In the genomic region with DNA sequence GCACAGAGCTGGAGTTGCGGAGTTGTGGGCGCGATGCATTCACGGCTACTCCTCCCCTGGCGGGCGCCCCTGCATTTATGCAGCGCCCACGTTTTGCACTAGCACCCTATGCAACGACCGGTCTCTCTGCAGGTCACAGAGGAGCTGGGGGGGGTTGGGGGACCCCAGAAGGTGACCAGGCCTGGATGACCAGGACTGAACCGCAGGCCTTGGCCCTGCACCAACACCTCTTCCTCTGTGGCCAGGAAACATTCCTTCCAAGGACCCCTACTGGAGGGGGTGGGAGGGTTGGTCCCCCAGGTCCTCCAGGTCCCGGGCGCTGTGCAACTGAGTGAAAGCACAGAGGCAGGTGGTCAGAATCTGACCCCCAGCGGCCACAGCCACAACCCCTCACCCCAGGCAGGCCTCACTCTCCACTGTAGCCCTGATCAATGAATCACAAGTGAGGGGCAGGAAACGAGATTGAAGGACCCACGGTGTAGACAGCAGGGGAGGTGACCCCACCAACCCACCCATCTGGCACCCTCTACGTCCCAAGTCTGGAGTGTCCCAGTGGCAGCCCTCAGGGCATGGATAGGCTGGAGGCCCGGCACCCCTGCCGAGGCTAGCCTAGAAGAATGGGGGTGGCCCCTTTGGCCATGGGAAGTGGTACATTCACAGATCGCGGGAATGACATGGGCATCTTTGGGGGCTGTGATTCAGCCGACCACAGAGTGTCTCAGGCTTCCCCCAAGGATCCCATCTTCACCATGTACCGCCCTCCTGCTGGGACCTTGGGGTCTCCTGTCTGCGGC, we compare ENCODE assay signal across 8 cellular contexts. TPM values are rescaled to one million over a fixed set of nuclear protein-coding genes. Genes with fewer than 3 reads are reported as not detected.
A peak's percentile ranks its signal among the peaks of the same experiment; 100 is the strongest.
DNase-seq lines count a peak whose midpoint lies in the region; ATAC-seq and TF ChIP-seq lines count a peak whose summit lies in the region.

No MANE protein-coding gene starts in this region.

- H3K4me3 Mint-ChIP-seq in CD8-positive, alpha-beta T cell = peak overlapping the region; percentile 91
- peak overlapping the region; percentile 94 for H3K4me3 Mint-ChIP-seq in type B pancreatic cell

- no peaks in the 10 kb centered on the region for H3K36me3 ChIP-seq in CD8-positive, alpha-beta T cell (ENCODE audit: insufficient read depth, low read length)
- no peaks in the 10 kb centered on the region for H3K36me3 ChIP-seq in left lung

- CTCF ChIA-PET in CD8-positive, alpha-beta T cell (lab: Charles Lee) = interaction anchor here (1.0 to 2.0 kb wide), 4 partner anchors 21 to 42 kb away, joined by 3 to 5 read pairs (median 4); no protein-coding TSS in a partner anchor

- H3K27me3 ChIP-seq in CD8-positive, alpha-beta T cell (ENCODE audit: insufficient read depth, low read length) = no peaks in the 10 kb centered on the region
- H3K27me3 ChIP-seq in left lung = no peaks in the 10 kb centered on the region

- intact Hi-C loops in CD8-positive, alpha-beta T cell (cut with DNase I, micrococcal nuclease) = loop anchor here (1.0 kb wide), 7 partner anchors 7 to 46 kb away; a partner anchor contains a TSS
- intact Hi-C loops in left lung (cut with DNase I) = no loop called here

- peaks cover 41% of the 10 kb centered on the region for H3K4me1 Mint-ChIP-seq in CD8-positive, alpha-beta T cell (ENCODE audit: low read depth)
- peaks cover 14% of the 10 kb centered on the region for H3K4me1 Mint-ChIP-seq in type B pancreatic cell (ENCODE audit: unreplicated experiment)

- POLR2A ChIA-PET in CD8-positive, alpha-beta T cell (lab: Charles Lee) = interaction anchor here (1.1 to 3.6 kb wide), 4 partner anchors 8 to 32 kb away, joined by 3 to 26 read pairs (median 5); no protein-coding TSS in a partner anchor

- no peaks in the 10 kb centered on the region for H3K9me3 Mint-ChIP-seq in CD8-positive, alpha-beta T cell
- H3K9me3 Mint-ChIP-seq in type B pancreatic cell = no peaks in the 10 kb centered on the region

- H3K27me3 Mint-ChIP-seq in CD8-positive, alpha-beta T cell (ENCODE audit: low read depth) = no peaks in the 10 kb centered on the region
- H3K27me3 Mint-ChIP-seq in type B pancreatic cell = no peaks in the 10 kb centered on the region

- peaks cover 48% of the 10 kb centered on the region for H3K4me1 ChIP-seq in CD8-positive, alpha-beta T cell (ENCODE audit: insufficient read depth, low read length)
- peaks cover 33 to 59% of the 10 kb centered on the region in 2 donors for H3K4me1 ChIP-seq in left lung

- no peak for DNase-seq in CD8-positive, alpha-beta T cell
- DNase-seq in left lung (no peak), type B pancreatic cell (ENCODE audit: extremely low spot score, unreplicated experiment) (no peak), germinal center (ENCODE audit: low spot score) (no peak)
- no peak for DNase-seq in effector CD8-positive, alpha-beta T cell (lab: John Stamatoyannopoulos, UW)

- H3K4me3 ChIP-seq in CD8-positive, alpha-beta T cell (ENCODE audit: low read depth, low read length) = peak overlapping the region; percentile 80
- H3K4me3 ChIP-seq in left lung = peak overlapping the region; percentile 46 to 74

- no peaks in the 10 kb centered on the region for H3K36me3 Mint-ChIP-seq in CD8-positive, alpha-beta T cell
- H3K36me3 Mint-ChIP-seq in type B pancreatic cell = no peaks in the 10 kb centered on the region

- no peaks in the 10 kb centered on the region for H3K9me3 ChIP-seq in CD8-positive, alpha-beta T cell (ENCODE audit: low read length)
- H3K9me3 ChIP-seq in left lung = no peaks in the 10 kb centered on the region

- H3K27ac Mint-ChIP-seq in CD8-positive, alpha-beta T cell = peak overlapping the region; percentile 95
- peak overlapping the region; percentile 96 for H3K27ac Mint-ChIP-seq in type B pancreatic cell

- TF ChIP-seq CTCF in CD8-positive, alpha-beta T cell (IDR thresholded peaks at IDR 0.05) = no peak
- peak in 1 of 2 donors; percentile 1 for TF ChIP-seq CTCF in left lung (IDR thresholded peaks at IDR 0.05)
- TF ChIP-seq CTCF in type B pancreatic cell (conservative IDR thresholded peaks at IDR 0.05) = no peak

- H3K27ac ChIP-seq in CD8-positive, alpha-beta T cell (ENCODE audit: low read depth, low read length) = peak overlapping the region; percentile 91
- H3K27ac ChIP-seq in angular gyrus (ENCODE audit: low read depth, low read length) (peak overlapping the region; percentile 99), left lung (peak overlapping the region; percentile 99 to 100)

- ATAC-seq in CD8-positive, alpha-beta T cell = peak; percentile 6
- peak; percentile 0 for ATAC-seq in HG02798 (IDR thresholded peaks at IDR 0.05; ENCODE audit: poor library complexity, unreplicated experiment)
- peak; percentile 2 for ATAC-seq in left lung
- ATAC-seq in HG02623 (IDR thresholded peaks at IDR 0.05; ENCODE audit: unreplicated experiment) = no peak

RNA-seq across cellular contexts. Expression of a gene that starts 11.1 kb away (rescaled TPM):
- 100 to 1,000 TPM; 453 to 455 TPM for total RNA-seq in CD8-positive, alpha-beta T cell
- total RNA-seq in left lung = 100 to 1,000 TPM; 238 to 291 TPM
- 118 and 120 TPM in 2 replicates for total RNA-seq in type B pancreatic cell (ENCODE audit: low replicate concordance)

RNA-seq across cellular contexts. Expression of a gene that starts 34.0 kb away (rescaled TPM):
- total RNA-seq in CD8-positive, alpha-beta T cell = 10 to 100 TPM; 76.7 to 80.0 TPM
- total RNA-seq in left lung = 100 to 1,000 TPM in 1 of 2 donors, 10 to 100 TPM in 1; 59.1 to 105 TPM
- 34.6 and 37.8 TPM in 2 replicates for total RNA-seq in type B pancreatic cell (ENCODE audit: low replicate concordance)

RNA-seq across cellular contexts. Expression of a gene that starts 34.6 kb away (rescaled TPM):
- total RNA-seq in CD8-positive, alpha-beta T cell = 10 to 100 TPM; 11.9 to 15.3 TPM
- 1 to 10 TPM; 2.6 to 5.2 TPM for total RNA-seq in left lung
- total RNA-seq in type B pancreatic cell (ENCODE audit: low replicate concordance) = 4.9 and 7.4 TPM in 2 replicates

RNA-seq across cellular contexts. Expression of a gene that starts 46.6 kb away (rescaled TPM):
- total RNA-seq in CD8-positive, alpha-beta T cell = 10 to 100 TPM; 34.5 to 35.5 TPM
- total RNA-seq in left lung (10 to 100 TPM; 63.1 to 63.6 TPM), type B pancreatic cell (ENCODE audit: low replicate concordance) (72.5 and 118 TPM in 2 replicates)

Comparison
In these comparisons a context has a peak if more than half of its experiments do, and no peak if none do; other contexts are left out.
1. intact Hi-C loops: an anchor here in CD8-positive, alpha-beta T cell (1.0 kb wide); none called in left lung.